Comparison of ENCODE assay signal across 8 cellular contexts in genomic region chr1:62686822-62687221, GRCh38. TPM values are rescaled to one million over a fixed set of nuclear protein-coding genes. Genes with fewer than 3 reads are reported as not detected.
A peak's percentile ranks its signal among the peaks of the same experiment; 100 is the strongest.
DNase-seq lines count a peak whose midpoint lies in the region; ATAC-seq and TF ChIP-seq lines count a peak whose summit lies in the region.

No MANE protein-coding gene starts in this region.

- no peak for TF ChIP-seq CTCF in CD4-positive, alpha-beta T cell (IDR thresholded peaks at IDR 0.05)
- no peak for TF ChIP-seq CTCF in chondrocyte (IDR thresholded peaks at IDR 0.05)

- CTCF ChIA-PET in CD4-positive, alpha-beta T cell (lab: Charles Lee): no interaction called here

- peaks cover 37% of the 10 kb centered on the region for H3K4me1 Mint-ChIP-seq in CD4-positive, alpha-beta T cell (ENCODE audit: low read depth)
- peaks cover 59% of the 10 kb centered on the region for H3K4me1 Mint-ChIP-seq in chondrocyte (ENCODE audit: low read depth)
- H3K4me1 Mint-ChIP-seq in natural killer cell treated with Interleukin-12 subunit alpha and Interleukin-12 subunit beta and Interleukin-15 and Interleukin-18, amount 100 ng/mL, for 72 hours (ENCODE audit: low read depth in 2 of 2): peaks cover 6 to 15% of the 10 kb centered on the region in 2 donors

- peak overlapping the region; percentile 88 for H3K27ac Mint-ChIP-seq in CD4-positive, alpha-beta T cell
- H3K27ac Mint-ChIP-seq in chondrocyte (ENCODE audit: unreplicated experiment): peak overlapping the region; percentile 92
- no peak overlapping the region for H3K27ac Mint-ChIP-seq in natural killer cell treated with Interleukin-12 subunit alpha and Interleukin-12 subunit beta and Interleukin-15 and Interleukin-18, amount 100 ng/mL, for 72 hours

- H3K9me3 ChIP-seq in CD4-positive, alpha-beta T cell (ENCODE audit: control insufficient read depth, low read length): no peaks in the 10 kb centered on the region

- intact Hi-C loops in CD4-positive, alpha-beta T cell (cut with DNase I, micrococcal nuclease): loop anchor here in 1 of 2 experiments (5.0 to 10.0 kb wide), 2 partner anchors 100 to 252 kb away; partner anchors contain the start of gene USP1

- H3K4me3 Mint-ChIP-seq in CD4-positive, alpha-beta T cell: peak overlapping the region; percentile 98
- peak overlapping the region; percentile 92 for H3K4me3 Mint-ChIP-seq in chondrocyte (ENCODE audit: unreplicated experiment)
- H3K4me3 Mint-ChIP-seq in natural killer cell treated with Interleukin-12 subunit alpha and Interleukin-12 subunit beta and Interleukin-15 and Interleukin-18, amount 100 ng/mL, for 72 hours: peak overlapping the region; percentile 83

- H3K27me3 ChIP-seq in CD4-positive, alpha-beta T cell (ENCODE audit: control insufficient read depth, insufficient read depth, low read length): no peaks in the 10 kb centered on the region

- H3K27me3 Mint-ChIP-seq in CD4-positive, alpha-beta T cell: no peaks in the 10 kb centered on the region
- no peaks in the 10 kb centered on the region for H3K27me3 Mint-ChIP-seq in chondrocyte (ENCODE audit: low read depth)
- H3K27me3 Mint-ChIP-seq in natural killer cell treated with Interleukin-12 subunit alpha and Interleukin-12 subunit beta and Interleukin-15 and Interleukin-18, amount 100 ng/mL, for 72 hours: peaks cover 10 to 24% of the 10 kb centered on the region in 2 donors

- H3K36me3 Mint-ChIP-seq in CD4-positive, alpha-beta T cell (ENCODE audit: low read depth): peaks cover 8% of the 10 kb centered on the region
- peaks cover 2% of the 10 kb centered on the region for H3K36me3 Mint-ChIP-seq in chondrocyte (ENCODE audit: low read depth)
- H3K36me3 Mint-ChIP-seq in natural killer cell treated with Interleukin-12 subunit alpha and Interleukin-12 subunit beta and Interleukin-15 and Interleukin-18, amount 100 ng/mL, for 72 hours: no peaks in the 10 kb centered on the region

- no peak overlapping the region for H3K27ac ChIP-seq in CD4-positive, alpha-beta T cell (ENCODE audit: low read depth, low read length)

- POLR2A ChIA-PET in CD4-positive, alpha-beta T cell (lab: Charles Lee): interaction anchor here (4.0 kb wide), 1 partner anchor 251 kb away, joined by 21 read pairs; the partner anchor contains the start of gene USP1

- H3K9me3 Mint-ChIP-seq in CD4-positive, alpha-beta T cell: no peaks in the 10 kb centered on the region
- H3K9me3 Mint-ChIP-seq in chondrocyte (ENCODE audit: low read depth): no peaks in the 10 kb centered on the region
- no peaks in the 10 kb centered on the region for H3K9me3 Mint-ChIP-seq in natural killer cell treated with Interleukin-12 subunit alpha and Interleukin-12 subunit beta and Interleukin-15 and Interleukin-18, amount 100 ng/mL, for 72 hours

- no peak for DNase-seq in CD4-positive, alpha-beta T cell
- peak; percentile 14 for DNase-seq in NCI-H146 (lab: John Stamatoyannopoulos, UW)
- DNase-seq in chondrocyte (ENCODE audit: low spot score): no peak
- no peak for DNase-seq in natural killer cell treated with Interleukin-12 subunit alpha and Interleukin-12 subunit beta and Interleukin-15 and Interleukin-18, amount 100 ng/mL, for 72 hours (ENCODE audit: low spot score)
- DNase-seq in stimulated activated CD4-positive, alpha-beta T cell treated with anti-CD3 and anti-CD28 coated beads, Interleukin-4, amount 100 ng/mL, for 24 hours: no peak
- no peak for DNase-seq in activated CD4-positive, CD25-positive, alpha-beta regulatory T cell treated with anti-CD3 and anti-CD28 coated beads, Interleukin-2, amount 50 U/mL, for 72 hours
- DNase-seq in islet precursor cell: no peak

- ATAC-seq in CD4-positive, alpha-beta T cell (ENCODE audit: poor library complexity): no peak
- no peak for ATAC-seq in natural killer cell treated with Interleukin-12 subunit alpha and Interleukin-12 subunit beta and Interleukin-15 and Interleukin-18, amount 100 ng/mL, for 72 hours
- ATAC-seq in activated CD4-positive, CD25-positive, alpha-beta regulatory T cell treated with anti-CD3 and anti-CD28 coated beads, Interleukin-2, amount 50 U/mL, for 24 hours: no peak

RNA-seq across cellular contexts. Expression of gene DOCK7, which starts 1.4 kb away (rescaled TPM):
- 1 to 10 TPM; 6.0 to 7.9 TPM for total RNA-seq in CD4-positive, alpha-beta T cell
- 79.7 to 88.4 TPM (median 83.2 TPM) in 3 replicates for total RNA-seq in chondrocyte
- 10 to 100 TPM; 11.5 to 11.8 TPM for total RNA-seq in natural killer cell treated with Interleukin-12 subunit alpha and Interleukin-12 subunit beta and Interleukin-15 and Interleukin-18, amount 100 ng/mL, for 72 hours

Comparison
In these comparisons a context has a peak if more than half of its experiments do, and no peak if none do; other contexts are left out.
1. H3K27ac Mint-ChIP-seq: peak in CD4-positive, alpha-beta T cell (single experiment) and chondrocyte (single experiment); none in natural killer cell treated with Interleukin-12 subunit alpha and Interleukin-12 subunit beta and Interleukin-15 and Interleukin-18, amount 100 ng/mL, for 72 hours (0 of 2).
2. Peak in every context shown above with its lines, with median percentiles within 50 percentile points of each other: H3K4me3 Mint-ChIP-seq.